8 cellular contexts compared by ENCODE assay signal in the genomic region with DNA sequence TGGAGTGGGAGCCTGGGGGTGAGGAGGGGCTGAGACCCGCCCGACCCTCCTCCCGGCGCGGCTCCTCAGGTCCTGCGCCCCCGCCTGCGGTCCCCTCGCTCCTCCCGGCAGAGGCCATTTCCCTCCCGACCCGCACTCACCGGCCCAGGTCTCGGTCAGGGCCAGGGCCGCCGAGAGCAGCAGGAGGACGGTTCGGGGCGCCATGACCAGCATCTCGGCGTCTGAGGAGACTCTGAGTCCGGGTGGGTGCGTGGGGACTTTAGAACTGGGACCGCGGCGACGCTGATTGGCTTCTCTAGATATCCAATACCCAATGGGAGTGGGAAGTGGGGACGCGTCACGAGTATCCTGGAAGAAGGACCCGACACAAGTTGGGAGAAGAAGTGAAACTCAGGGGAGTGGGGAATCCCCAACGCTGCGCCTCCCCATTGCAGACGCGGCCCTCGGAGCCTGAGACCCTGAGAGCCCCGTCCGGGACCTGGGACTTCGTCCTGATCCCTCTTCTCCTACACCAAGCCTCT. TPM values are rescaled to one million over a fixed set of nuclear protein-coding genes. Genes with fewer than 3 reads are reported as not detected.
DNase-seq lines count a peak whose midpoint lies in the region; ATAC-seq, FAIRE-seq and TF ChIP-seq lines count a peak whose summit lies in the region.

A gene (minus strand): TSS at position 234 of the 521 bp plus-strand sequence. CDS start 21 bp downstream, at position 213.

- peaks cover 37% of the 10 kb centered on the region for H3K79me2 ChIP-seq in GM12878 (ENCODE audit: control insufficient read depth, insufficient read depth, low read length)

- TF ChIP-seq POLR2A in GM12878 (IDR thresholded peaks at IDR 0.05; ENCODE audit: low read depth, low read length) = peak; percentile 89

- TF ChIP-seq RAD21 in GM12878 (IDR thresholded peaks at IDR 0.05; ENCODE audit: insufficient read depth, low read depth, low read length) = no peak

- H3K36me3 ChIP-seq in GM12878 (ENCODE audit: control insufficient read depth in 2 of 2, insufficient read depth in 2 of 2, low read length in 1 of 2) = peaks cover 15 to 26% of the 10 kb centered on the region in 2 experiments

- peak within 1 kb of the TSS; percentile 93 for H3K4me2 ChIP-seq in GM12878 (ENCODE audit: control insufficient read depth, insufficient read depth)

- TF ChIP-seq EP300 in GM12878 (IDR thresholded peaks at IDR 0.05; ENCODE audit: borderline replicate concordance in 1 of 2, control insufficient read depth in 1 of 2, low read depth in 2 of 2, low read length in 2 of 2) = no peak

- WGBS in GM12878 (ENCODE audit: insufficient coverage, insufficient replicate concordance, low lambda C conversion rate, missing lambda C conversion rate) = 1% methylated on average over 28 of the region's 39 CpGs

- H3K9ac ChIP-seq in GM12878 (ENCODE audit: control insufficient read depth, insufficient read depth, low read length) = peak within 1 kb of the TSS; percentile 99

- peak within 1 kb of the TSS; percentile 99 for H3K27ac ChIP-seq in GM12878 (ENCODE audit: control insufficient read depth, insufficient read depth)

- H2AFZ ChIP-seq in GM12878 (ENCODE audit: control insufficient read depth, low read depth, low read length) = peak within 1 kb of the TSS; percentile 39

- FAIRE-seq in GM12878 (lab: Jason Lieb, UNC) = peak; percentile 78

- no TSS peak for BruUV-seq in GM12878 (replicated peaks; lab: Mats Ljungman, UMichigan)

- DNase-seq in GDM1 (lab: John Stamatoyannopoulos, UW) (peak; percentile 85), H4 (ENCODE audit: low spot score) (peak; percentile 81), M059J (ENCODE audit: low read depth) (peak; percentile 97), T-helper 22 cell (ENCODE audit: low read depth) (peak; percentile 96), GM12878 (ENCODE audit: low read depth, low spot score) (peak; percentile 87), hypothalamus (lab: John Stamatoyannopoulos, UW) (peak in 44 of 51 donors; percentile 7 to 82 (median 50)), renal cortical epithelial cell (ENCODE audit: low read depth) (peak; percentile 85), SHP77 treated with DMSO at 0.1 percent for 48 hours (lab: John Stamatoyannopoulos, UW) (no peak)

- peak within 1 kb of the TSS; percentile 78 for H3K4me3 ChIP-seq in GM12878

- ATAC-seq in GM12878 = peak; percentile 82

- no peak for TF ChIP-seq CTCF in GM12878 (IDR thresholded peaks at IDR 0.05 in 2 of 3, conservative IDR thresholded peaks at IDR 0.05 in 1 of 3; ENCODE audit: control insufficient read depth in 2 of 3, extremely low read depth in 1 of 3, insufficient read depth in 1 of 3, low read depth in 3 of 3, low read length in 3 of 3)

- peaks cover 20% of the 10 kb centered on the region for H4K20me1 ChIP-seq in GM12878 (ENCODE audit: control insufficient read depth, insufficient read depth)

- SMC1A ChIA-PET in GM12878 (lab: Charles Lee; ENCODE audit: uncharacterized antibody, unreplicated experiment) = interaction anchor here (0.8 kb wide), 3 partner anchors 9 to 160 kb away, joined by 3 to 5 read pairs (median 5); no protein-coding TSS in a partner anchor

- POLR2A ChIA-PET in GM12878 (lab: Charles Lee) = interaction anchor here (0.8 to 1.0 kb wide), 2 partner anchors 84 to 154 kb away, joined by 4 to 5 read pairs; no protein-coding TSS in a partner anchor

- H3K27me3 ChIP-seq in GM12878 (replicated peaks in 1 of 2; ENCODE audit: control insufficient read depth in 2 of 2, insufficient read depth in 2 of 2, low read length in 1 of 2) = no peaks in the 10 kb centered on the region

- CTCF ChIA-PET in GM12878 (lab: Yijun Ruan, JAX) = interaction anchor here (1.2 kb wide), 1 partner anchor 10 kb away, joined by 6 read pairs; no protein-coding TSS in a partner anchor

- RAD21 ChIA-PET in GM12878 (lab: Charles Lee; ENCODE audit: unreplicated experiment) = interaction anchor here (0.6 to 1.7 kb wide), 2 partner anchors 42 to 160 kb away, joined by 4 to 5 read pairs; no protein-coding TSS in a partner anchor

- H3K4me1 ChIP-seq in GM12878 (ENCODE audit: control insufficient read depth, insufficient read depth, low read length) = peaks cover 14% of the 10 kb centered on the region

- in situ Hi-C loops in GM12878 (cut with MboI) = no loop called here

- intact Hi-C loops in GM12878 (cut with micrococcal nuclease; ENCODE audit: unreplicated experiment) = loop anchor here (2.0 kb wide), 1 partner anchor 84 kb away; a partner anchor contains a TSS

- H3K9me3 ChIP-seq in GM12878 (replicated peaks; ENCODE audit: control insufficient read depth, insufficient read depth, low read length) = no peaks in the 10 kb centered on the region; the same call in 1 of the 3 replicates

TF ChIP-seq in GM12878, 131 proteins besides CTCF, POLR2A, EP300 and RAD21 (continues in another document):
- TF ChIP-seq POU2F2 (IDR thresholded peaks at IDR 0.05; ENCODE audit: borderline replicate concordance, low read depth, low read length) = peak; percentile 91; the same call in 2 of the 3 replicates
- TF ChIP-seq TCF3 (IDR thresholded peaks at IDR 0.05; ENCODE audit: borderline replicate concordance, insufficient read depth, low read depth, low read length) = peak; percentile 75; the same call in 1 of the 2 replicates
- TF ChIP-seq, protein P1, sequence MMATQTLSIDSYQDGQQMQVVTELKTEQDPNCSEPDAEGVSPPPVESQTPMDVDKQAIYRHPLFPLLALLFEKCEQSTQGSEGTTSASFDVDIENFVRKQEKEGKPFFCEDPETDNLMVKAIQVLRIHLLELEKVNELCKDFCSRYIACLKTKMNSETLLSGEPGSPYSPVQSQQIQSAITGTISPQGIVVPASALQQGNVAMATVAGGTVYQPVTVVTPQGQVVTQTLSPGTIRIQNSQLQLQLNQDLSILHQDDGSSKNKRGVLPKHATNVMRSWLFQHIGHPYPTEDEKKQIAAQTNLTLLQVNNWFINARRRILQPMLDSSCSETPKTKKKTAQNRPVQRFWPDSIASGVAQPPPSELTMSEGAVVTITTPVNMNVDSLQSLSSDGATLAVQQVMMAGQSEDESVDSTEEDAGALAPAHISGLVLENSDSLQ (IDR thresholded peaks at IDR 0.05) = no peak
- TF ChIP-seq TCF12 (IDR thresholded peaks at IDR 0.05; ENCODE audit: low read depth, low read length) = 0 out of 2 replicates have a peak, but pooled peaks have one; percentile 19
- TF ChIP-seq PML (IDR thresholded peaks at IDR 0.05; ENCODE audit: low read length) = peak; percentile 97
- 0 out of 2 replicates have a peak, but pooled peaks have one; percentile 42 for TF ChIP-seq NFYA (IDR thresholded peaks at IDR 0.05; ENCODE audit: borderline replicate concordance, low read depth, low read length)
- peak; percentile 99 for TF ChIP-seq POLR2AphosphoS5 (IDR thresholded peaks at IDR 0.05; ENCODE audit: low read length)
- peak; percentile 18; the same call in 1 of the 2 replicates for TF ChIP-seq EED (IDR thresholded peaks at IDR 0.05; ENCODE audit: low read depth)
- TF ChIP-seq BHLHE40 (IDR thresholded peaks at IDR 0.05; ENCODE audit: borderline replicate concordance in 1 of 2, low read depth in 2 of 2, low read length in 1 of 2) = peak in 1 of 2 experiments; percentile 39; a peak in 1 of 4 replicates
- TF ChIP-seq ZBED1 (IDR thresholded peaks at IDR 0.05; ENCODE audit: borderline replicate concordance) = peak; percentile 37; the same call in 1 of the 2 replicates
- no peak for TF ChIP-seq DPF2 (IDR thresholded peaks at IDR 0.05)
- TF ChIP-seq ZNF24 (IDR thresholded peaks at IDR 0.05) = no peak
- peak; percentile 39 for TF ChIP-seq SMAD1 (IDR thresholded peaks at IDR 0.05; ENCODE audit: low read depth, partially characterized antibody)
- TF ChIP-seq CREM (IDR thresholded peaks at IDR 0.05; ENCODE audit: low read depth) = peak; percentile 76; the same call in 1 of the 2 replicates
- peak; percentile 81 for TF ChIP-seq SP1 (IDR thresholded peaks at IDR 0.05; ENCODE audit: low read depth, low read length)
- TF ChIP-seq, protein P2, sequence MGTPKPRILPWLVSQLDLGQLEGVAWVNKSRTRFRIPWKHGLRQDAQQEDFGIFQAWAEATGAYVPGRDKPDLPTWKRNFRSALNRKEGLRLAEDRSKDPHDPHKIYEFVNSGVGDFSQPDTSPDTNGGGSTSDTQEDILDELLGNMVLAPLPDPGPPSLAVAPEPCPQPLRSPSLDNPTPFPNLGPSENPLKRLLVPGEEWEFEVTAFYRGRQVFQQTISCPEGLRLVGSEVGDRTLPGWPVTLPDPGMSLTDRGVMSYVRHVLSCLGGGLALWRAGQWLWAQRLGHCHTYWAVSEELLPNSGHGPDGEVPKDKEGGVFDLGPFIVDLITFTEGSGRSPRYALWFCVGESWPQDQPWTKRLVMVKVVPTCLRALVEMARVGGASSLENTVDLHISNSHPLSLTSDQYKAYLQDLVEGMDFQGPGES (IDR thresholded peaks at IDR 0.05) = peak; percentile 30; the same call in 1 of the 2 replicates
- no peak for TF ChIP-seq SUPT20H (IDR thresholded peaks at IDR 0.05; ENCODE audit: borderline replicate concordance, control insufficient read depth, low read depth, low read length)

RNA-seq across cellular contexts. Expression of the gene that starts here (rescaled TPM):
- 512 and 677 TPM in 2 replicates for total RNA-seq in H4 (2014; rRNA removed; shearing (Covaris generic))
- 5,375 and 6,541 TPM in 2 replicates for total RNA-seq in M059J (2014; rRNA removed; shearing (Covaris generic))
- total RNA-seq in GM12878 (2013; cell fraction: nucleolus; rRNA removed) = 2,210 and 2,286 TPM in 2 replicates
- total RNA-seq in GM12878 (2014; rRNA removed) = 3,342 and 3,485 TPM in 2 replicates
- total RNA-seq in GM12878 (2014; rRNA removed; fragmentation: Illumina TruSeq; extraction: Trizol) = 2,610 and 2,649 TPM in 2 replicates
- 3,333 and 3,502 TPM in 2 replicates for total RNA-seq in GM12878 (2021)
- 2,375 TPM for polyA plus RNA-seq in GM12878 (2011; ENCODE audit: low read depth)
- polyA plus RNA-seq in GM12878 (2011; rRNA removed) = 3,153 and 5,128 TPM in 2 replicates
- polyA plus RNA-seq in GM12878 (2011; cell fraction: cytosol; rRNA removed) = 3,568 and 5,770 TPM in 2 replicates
- 5,720 and 8,463 TPM in 2 replicates for polyA plus RNA-seq in GM12878 (2011; cell fraction: nucleus; rRNA removed)
- polyA plus RNA-seq in GM12878 (2012) = 3,427 and 3,948 TPM in 2 replicates
- 1,989 and 2,110 TPM in 2 replicates for polyA plus RNA-seq in GM12878 (2014; fragmentation: Illumina TruSeq; extraction: Trizol)
- polyA plus RNA-seq in GM12878 (2014; fragmentation: Nextera tagmentation; extraction: Ambion mirVana) = 1,000 to 10,000 TPM in 1 of 2 experiments, 100 to 1,000 TPM in 1; 820 to 1,780 TPM
- 3,468 and 4,014 TPM in 2 replicates for polyA plus RNA-seq in GM12878 (2014; rRNA removed)
- 1,000 to 10,000 TPM; 3,407 to 3,656 TPM for polyA plus RNA-seq in GM12878 (2016; fragmentation: Nextera tagmentation; extraction: Ambion mirVana)
- 1,902 and 3,270 TPM in 2 replicates for polyA minus RNA-seq in GM12878 (2011; rRNA and poly(A)+ RNA removed)
- 1,058 and 1,080 TPM in 2 replicates for polyA minus RNA-seq in GM12878 (2011; cell fraction: cytosol; rRNA and poly(A)+ RNA removed)
- polyA minus RNA-seq in GM12878 (2011; cell fraction: nucleus; rRNA and poly(A)+ RNA removed) = 1,332 and 1,398 TPM in 2 replicates
- total RNA-seq in renal cortical epithelial cell = 208 and 644 TPM in 2 replicates
